In the genomic region with DNA sequence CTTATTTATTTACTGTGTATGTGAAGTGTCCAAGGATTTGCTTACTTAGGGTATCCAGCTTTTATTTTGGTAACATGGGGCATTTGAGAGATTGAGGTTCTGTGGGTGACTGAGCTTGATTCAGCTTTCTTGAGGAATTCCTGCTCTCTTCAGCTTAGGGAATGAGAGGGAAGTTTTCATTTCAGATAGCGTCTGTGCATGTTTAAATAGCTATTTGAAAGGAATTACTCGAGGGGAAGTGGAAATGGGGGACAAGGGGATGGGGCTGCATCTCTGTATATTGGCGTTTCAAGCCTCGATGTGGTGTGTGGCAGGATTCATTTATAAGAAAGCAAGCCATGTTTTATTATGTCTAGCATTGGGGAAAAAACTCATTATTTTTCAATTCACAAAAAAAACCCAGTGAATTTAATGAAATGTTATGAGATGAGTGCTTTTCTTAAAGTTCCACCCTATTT, we compare ENCODE assay signal across 8 cellular contexts. TPM values are rescaled to one million over a fixed set of nuclear protein-coding genes. Genes with fewer than 3 reads are reported as not detected.
DNase-seq lines count a peak whose midpoint lies in the region; ATAC-seq and TF ChIP-seq lines count a peak whose summit lies in the region.

No MANE protein-coding gene starts in this region.

- H3K36me3 ChIP-seq in left ventricle myocardium inferior (no peaks in the 10 kb centered on the region), adipocyte (ENCODE audit: control insufficient read depth, insufficient read depth, low read length, severe bottlenecking) (no peaks in the 10 kb centered on the region), right lobe of liver (no peaks in the 10 kb centered on the region), upper lobe of right lung (no peaks in the 10 kb centered on the region)

- no peak for DNase-seq in left ventricle myocardium inferior
- no peak for DNase-seq in left ventricle myocardium superior
- DNase-seq in adipocyte (ENCODE audit: low read depth), result peak; percentile 58
- no peak for DNase-seq in right lobe of liver
- DNase-seq in upper lobe of right lung, result no peak
- DNase-seq in inferior parietal cortex (ENCODE audit: extremely low spot score), result no peak
- no peak for DNase-seq in DMS153 (lab: John Stamatoyannopoulos, UW)
- no peak for DNase-seq in left lobe of liver (ENCODE audit: low spot score)

- intact Hi-C loops in left ventricle myocardium inferior (cut with micrococcal nuclease) (loop anchor here (5.0 kb wide), 1 partner anchor 138 kb away; no protein-coding TSS in a partner anchor), left ventricle myocardium superior (cut with micrococcal nuclease) (no loop called here), right lobe of liver (cut with DNase I) (loop anchor here in 1 of 2 donors (10.0 kb wide), 1 partner anchor 140 kb away; no protein-coding TSS in a partner anchor), upper lobe of right lung (cut with DNase I) (loop anchor here (10.0 kb wide), 1 partner anchor 130 kb away; no protein-coding TSS in a partner anchor)

- WGBS in right lobe of liver (ENCODE audit: insufficient coverage, low coverage, low lambda C conversion rate, missing lambda C conversion rate), result 15% methylated on average over 4 of the region's 4 CpGs

- peak overlapping the region; percentile 90 for H3K9ac ChIP-seq in adipocyte (ENCODE audit: low read length)

- TF ChIP-seq POLR2A in right lobe of liver (IDR thresholded peaks at IDR 0.05), result no peak

- TF ChIP-seq CTCF in left ventricle myocardium inferior (IDR thresholded peaks at IDR 0.05; ENCODE audit: borderline replicate concordance) (no peak), right lobe of liver (IDR thresholded peaks at IDR 0.05) (no peak), upper lobe of right lung (IDR thresholded peaks at IDR 0.05) (no peak)

- no peaks in the 10 kb centered on the region for H3K27me3 ChIP-seq in left ventricle myocardium inferior (ENCODE audit: low read depth)
- no peaks in the 10 kb centered on the region for H3K27me3 ChIP-seq in adipocyte (replicated peaks; ENCODE audit: control insufficient read depth, insufficient read depth, low read length)
- H3K27me3 ChIP-seq in right lobe of liver, result no peaks in the 10 kb centered on the region
- no peaks in the 10 kb centered on the region for H3K27me3 ChIP-seq in upper lobe of right lung

- H3K27ac ChIP-seq in left ventricle myocardium inferior (replicated peaks) (peak overlapping the region; percentile 98), right lobe of liver (peak overlapping the region in 2 of 3 donors; percentile 95 to 96), upper lobe of right lung (peak overlapping the region; percentile 98)

- peaks cover 63% of the 10 kb centered on the region for H3K4me1 ChIP-seq in left ventricle myocardium inferior
- H3K4me1 ChIP-seq in adipocyte (ENCODE audit: control insufficient read depth, insufficient read depth, low read length), result peaks cover 31% of the 10 kb centered on the region
- H3K4me1 ChIP-seq in right lobe of liver, result peaks cover 0 to 7% (median 0%) of the 10 kb centered on the region in 4 donors
- peaks cover 17% of the 10 kb centered on the region for H3K4me1 ChIP-seq in upper lobe of right lung

- no peak for ATAC-seq in left ventricle myocardium superior
- no peak for ATAC-seq in right lobe of liver
- ATAC-seq in upper lobe of right lung, result no peak
- no peak for ATAC-seq in left lobe of liver

- no peaks in the 10 kb centered on the region for H3K9me3 ChIP-seq in left ventricle myocardium inferior (replicated peaks)
- no peaks in the 10 kb centered on the region for H3K9me3 ChIP-seq in adipocyte (ENCODE audit: control insufficient read depth, low read length)
- H3K9me3 ChIP-seq in right lobe of liver, result no peaks in the 10 kb centered on the region
- no peaks in the 10 kb centered on the region for H3K9me3 ChIP-seq in upper lobe of right lung

- peak overlapping the region; percentile 93 for H3K4me3 ChIP-seq in left ventricle myocardium inferior
- H3K4me3 ChIP-seq in adipocyte (ENCODE audit: low read length), result peak overlapping the region; percentile 97
- H3K4me3 ChIP-seq in right lobe of liver, result peak overlapping the region; percentile 62 to 84 (median 80)
- peak overlapping the region; percentile 91 for H3K4me3 ChIP-seq in upper lobe of right lung

RNA-seq across cellular contexts. Expression of gene ATP2C1, which starts 1.0 kb away (rescaled TPM):
- total RNA-seq in left ventricle myocardium inferior, result 57.1 TPM
- total RNA-seq in left ventricle myocardium superior, result 56.6 TPM
- 10 to 100 TPM; 19.2 to 44.0 (median 27.5) TPM for total RNA-seq in right lobe of liver
- 142 TPM for total RNA-seq in upper lobe of right lung
- total RNA-seq in left lobe of liver, result 21.4 TPM
